20 cellular contexts compared by ENCODE assay signal in genomic region chr14:22602853-22603252, GRCh38. TPM values are rescaled to one million over a fixed set of nuclear protein-coding genes. Genes with fewer than 3 reads are reported as not detected.
A peak's percentile ranks its signal among the peaks of the same experiment; 100 is the strongest.
DNase-seq lines count a peak whose midpoint lies in the region; ATAC-seq and TF ChIP-seq lines count a peak whose summit lies in the region.
"Had no signal": no experiment of that assay in that cellular context is flagged by ENCODE, and none has a peak within 500 bp of the region (broad histone marks: within the 10 kb centered on the region; RNA-seq: fewer than 3 reads in every experiment).

No MANE protein-coding gene starts in this region.

- H3K27ac Mint-ChIP-seq in activated T-helper 17 cell treated with anti-CD3 and anti-CD28 coated beads, Interleukin-2, amount 50 U/mL, for 72 hours, result peak overlapping the region; percentile 32
- H3K27ac Mint-ChIP-seq: activated naive CD4-positive, alpha-beta T cell treated with anti-CD3 and anti-CD28 coated beads, Interleukin-2, amount 50 U/mL, for 72 hours had no signal

- H2BK20ac ChIP-seq in IMR-90 (ENCODE audit: low read depth, low read length), result peak overlapping the region; percentile 25; the same call in 1 of the 2 replicates

- H3K18ac ChIP-seq in IMR-90 (ENCODE audit: low read depth, low read length), result no peak overlapping the region

- ATAC-seq in IMR-90 (ENCODE audit: low read depth) (no peak), foreskin keratinocyte (peak; percentile 15), GM18517 (IDR thresholded peaks at IDR 0.05; ENCODE audit: unreplicated experiment) (no peak), GM18873 (IDR thresholded peaks at IDR 0.05; ENCODE audit: low FRiP score, unreplicated experiment) (no peak)
- no peak for ATAC-seq in activated T-helper 17 cell treated with anti-CD3 and anti-CD28 coated beads, Interleukin-2, amount 50 U/mL, for 72 hours (replicated peaks)
- ATAC-seq: activated naive CD4-positive, alpha-beta T cell treated with anti-CD3 and anti-CD28 coated beads, Interleukin-2, amount 50 U/mL, for 72 hours; left lung; mucosa of descending colon had no signal

- no peak overlapping the region for H3K4me2 ChIP-seq in IMR-90 (ENCODE audit: low read depth, low read length)

- dilution Hi-C loops in IMR-90 (cut with HindIII; ENCODE audit: low sequenced_read_pairs, unreplicated experiment), result no loop called here

- no peaks in the 10 kb centered on the region for H3K9me3 Mint-ChIP-seq in activated T-helper 17 cell treated with anti-CD3 and anti-CD28 coated beads, Interleukin-2, amount 50 U/mL, for 72 hours
- H3K9me3 Mint-ChIP-seq: activated naive CD4-positive, alpha-beta T cell treated with anti-CD3 and anti-CD28 coated beads, Interleukin-2, amount 50 U/mL, for 72 hours had no signal

- TF ChIP-seq RAD21 in IMR-90 (IDR thresholded peaks at IDR 0.05; ENCODE audit: low read length), result no peak

- no peak overlapping the region for H2BK15ac ChIP-seq in IMR-90 (ENCODE audit: low read depth, low read length)

- no peak overlapping the region for H2AK5ac ChIP-seq in IMR-90 (ENCODE audit: low read depth, low read length)

- no peak overlapping the region for H3K4me3 Mint-ChIP-seq in activated T-helper 17 cell treated with anti-CD3 and anti-CD28 coated beads, Interleukin-2, amount 50 U/mL, for 72 hours

- H3K14ac ChIP-seq in IMR-90 (replicated peaks; ENCODE audit: low read depth, low read length), result no peak overlapping the region

- H3K27me3 ChIP-seq in IMR-90 (ENCODE audit: control insufficient read depth, insufficient read depth, low read length), result no peaks in the 10 kb centered on the region
- H3K27me3 ChIP-seq in foreskin keratinocyte, result no peaks in the 10 kb centered on the region
- H3K27me3 ChIP-seq in ascending aorta, result no peaks in the 10 kb centered on the region
- H3K27me3 ChIP-seq: left lung, right atrium auricular region, stomach had no signal

- H2BK5ac ChIP-seq in IMR-90 (ENCODE audit: low read depth, low read length, poor library complexity, severe bottlenecking), result no peak overlapping the region

- CTCF ChIA-PET in IMR-90 (lab: Yijun Ruan, JAX), result interaction anchor here (1.4 kb wide), 1 partner anchor 33 kb away, joined by 3 read pairs; no protein-coding TSS in a partner anchor

- H3K27me3 Mint-ChIP-seq in activated T-helper 17 cell treated with anti-CD3 and anti-CD28 coated beads, Interleukin-2, amount 50 U/mL, for 72 hours, result no peaks in the 10 kb centered on the region

- peaks cover 15% of the 10 kb centered on the region for H3K9me1 ChIP-seq in IMR-90 (ENCODE audit: insufficient read depth, low read length)

- peaks cover 13 to 34% of the 10 kb centered on the region in 2 experiments for H3K79me1 ChIP-seq in IMR-90 (ENCODE audit: low read depth in 1 of 2, low read length in 2 of 2)

- H2BK120ac ChIP-seq in IMR-90 (ENCODE audit: low read depth, low read length), result peak overlapping the region; percentile 37

- H2AK9ac ChIP-seq in IMR-90 (replicated peaks; ENCODE audit: low read depth, low read length, poor library complexity), result peak overlapping the region; percentile 44

- no peaks in the 10 kb centered on the region; the same call in 1 of the 2 replicates for H4K20me1 ChIP-seq in IMR-90 (ENCODE audit: insufficient read depth, low read length)

- H2AFZ ChIP-seq in IMR-90 (replicated peaks; ENCODE audit: low read length, poor library complexity), result no peak overlapping the region

- H3K4me3 ChIP-seq in IMR-90 (ENCODE audit: insufficient read depth, low read depth, low read length) (no peak overlapping the region), ascending aorta (no peak overlapping the region)
- H3K4me3 ChIP-seq: left lung, mucosa of descending colon, right atrium auricular region, SK-N-MC, stomach had no signal

- peak overlapping the region; percentile 49 for H3K4ac ChIP-seq in IMR-90 (ENCODE audit: low read depth, low read length)

- H3K23ac ChIP-seq in IMR-90 (ENCODE audit: low read depth, low read length), result no peak overlapping the region

- H3K56ac ChIP-seq in IMR-90 (ENCODE audit: extremely low read depth, insufficient read depth, low read length), result no peak overlapping the region

- H3K4me1 Mint-ChIP-seq in activated T-helper 17 cell treated with anti-CD3 and anti-CD28 coated beads, Interleukin-2, amount 50 U/mL, for 72 hours, result peaks cover 26% of the 10 kb centered on the region

- peaks cover 49% of the 10 kb centered on the region for H3K36me3 ChIP-seq in IMR-90 (ENCODE audit: control insufficient read depth, insufficient read depth, low read length)
- H3K36me3 ChIP-seq in ascending aorta, result peaks cover 64 to 67% of the 10 kb centered on the region in 2 donors

- POLR2A ChIA-PET in IMR-90 (lab: Charles Lee; ENCODE audit: unreplicated experiment), result interaction anchor here (0.6 kb wide), 1 partner anchor 13 kb away, joined by 3 read pairs; no protein-coding TSS in a partner anchor

- H4K8ac ChIP-seq in IMR-90 (ENCODE audit: low read depth in 2 of 2, low read length in 2 of 2), result no peak overlapping the region

- no peak for TF ChIP-seq POLR2A in IMR-90 (IDR thresholded peaks at IDR 0.05; ENCODE audit: low read depth, low read length)

- TF ChIP-seq CTCF in IMR-90 (conservative IDR thresholded peaks at IDR 0.05; ENCODE audit: low read depth, low read length) (no peak), foreskin keratinocyte (conservative IDR thresholded peaks at IDR 0.05) (no peak), ascending aorta (IDR thresholded peaks at IDR 0.05) (no peak)

- H3K9ac ChIP-seq in IMR-90 (ENCODE audit: low read depth, low read length), result no peak overlapping the region

- no peak overlapping the region for H4K91ac ChIP-seq in IMR-90 (ENCODE audit: insufficient read depth, low read depth, low read length)

- H3K36me3 Mint-ChIP-seq in activated T-helper 17 cell treated with anti-CD3 and anti-CD28 coated beads, Interleukin-2, amount 50 U/mL, for 72 hours (ENCODE audit: low read depth), result peaks cover 86% of the 10 kb centered on the region

- intact Hi-C loops in IMR-90 (cut with micrococcal nuclease) (no loop called here), ascending aorta (cut with DNase I) (no loop called here)

- no TSS peak for BruUV-seq in IMR-90 (replicated peaks; lab: Mats Ljungman, UMichigan)

- in situ Hi-C loops in IMR-90 (cut with MboI; ENCODE audit: low sequenced_read_pairs), result no loop called here

- no peaks in the 10 kb centered on the region for H3K9me3 ChIP-seq in IMR-90 (ENCODE audit: control insufficient read depth, insufficient read depth, low read length)
- no peaks in the 10 kb centered on the region for H3K9me3 ChIP-seq in ascending aorta
- H3K9me3 ChIP-seq: left lung, mucosa of descending colon, right atrium auricular region, stomach had no signal

- DNase-seq in AG08396 (ENCODE audit: low spot score), result peak; percentile 36
- peak; percentile 57 for DNase-seq in IMR-90
- DNase-seq in foreskin keratinocyte, result peak; percentile 59 to 85
- no peak for DNase-seq in UCSD-AML1 (lab: John Stamatoyannopoulos, UW; ENCODE audit: unreplicated experiment)
- no peak for DNase-seq in ascending aorta (ENCODE audit: low spot score in 2 of 2)
- DNase-seq: activated CD4-positive, alpha-beta T cell treated with anti-CD3 and anti-CD28 coated beads, Interleukin-2, amount 50 U/mL, for 1 hour; left lung; mucosa of descending colon; NCI-H1694; stomach had no signal

- H3K27ac ChIP-seq in IMR-90 (ENCODE audit: insufficient read depth, low read length), result no peak overlapping the region
- no peak overlapping the region for H3K27ac ChIP-seq in foreskin keratinocyte
- no peak overlapping the region for H3K27ac ChIP-seq in ascending aorta
- H3K27ac ChIP-seq: left lung, right atrium auricular region, SK-N-MC, stomach had no signal

- H4K5ac ChIP-seq in IMR-90 (ENCODE audit: low read depth, low read length), result no peak overlapping the region

- H3K4me1 ChIP-seq in IMR-90 (ENCODE audit: control insufficient read depth, insufficient read depth, low read length) (peaks cover 9% of the 10 kb centered on the region), foreskin keratinocyte (peaks cover 18% of the 10 kb centered on the region), ascending aorta (peaks cover 6 to 11% of the 10 kb centered on the region in 2 donors)

TF ChIP-seq in IMR-90, 13 proteins besides CTCF, POLR2A, EP300 and RAD21 (continues in another document):
- no peak for TF ChIP-seq RCOR1 (IDR thresholded peaks at IDR 0.05; ENCODE audit: insufficient replicate concordance, low read length)
- no peak for TF ChIP-seq USF2 (IDR thresholded peaks at IDR 0.05; ENCODE audit: low read depth, low read length)
- no peak for TF ChIP-seq SMC3 (IDR thresholded peaks at IDR 0.05; ENCODE audit: low read depth, low read length)
- TF ChIP-seq MXI1 (IDR thresholded peaks at IDR 0.05; ENCODE audit: borderline replicate concordance, low read depth, low read length), result no peak

RNA-seq across cellular contexts. Expression of gene ABHD4, which starts 4.8 kb away (rescaled TPM):
- total RNA-seq in IMR-90 (2012; rRNA removed), result 5.0 and 5.3 TPM in 2 replicates
- polyA plus RNA-seq in IMR-90 (2012; rRNA removed), result 21.8 and 22.0 TPM in 2 replicates
- polyA plus RNA-seq in IMR-90 (2012; cell fraction: cytosol; rRNA removed), result 13.3 and 23.6 TPM in 2 replicates
- 22.2 and 25.4 TPM in 2 replicates for polyA plus RNA-seq in IMR-90 (2012; cell fraction: nucleus; rRNA removed; ENCODE audit: low replicate concordance)
- total RNA-seq in activated T-helper 17 cell treated with anti-CD3 and anti-CD28 coated beads, Interleukin-2, amount 50 U/mL, for 72 hours, result 10 to 100 TPM; 11.2 to 31.0 TPM
- 7.4 and 8.2 TPM in 2 replicates for total RNA-seq in foreskin keratinocyte
- 12.7 and 12.8 TPM in 2 replicates for polyA plus RNA-seq in foreskin keratinocyte
- total RNA-seq in ascending aorta, result 33.5 TPM

RNA-seq across cellular contexts. Expression of gene DAD1, which starts 13.8 kb away (rescaled TPM):
- total RNA-seq in IMR-90 (2012; rRNA removed) (396 and 449 TPM in 2 replicates), foreskin keratinocyte (211 and 266 TPM in 2 replicates), ascending aorta (186 TPM)
- polyA plus RNA-seq in IMR-90 (2012; rRNA removed) (448 and 496 TPM in 2 replicates), foreskin keratinocyte (303 and 367 TPM in 2 replicates)
- polyA plus RNA-seq in IMR-90 (2012; cell fraction: cytosol; rRNA removed), result 412 and 479 TPM in 2 replicates
- 92.7 and 197 TPM in 2 replicates for polyA plus RNA-seq in IMR-90 (2012; cell fraction: nucleus; rRNA removed; ENCODE audit: low replicate concordance)
- 100 to 1,000 TPM; 218 to 229 TPM for total RNA-seq in activated T-helper 17 cell treated with anti-CD3 and anti-CD28 coated beads, Interleukin-2, amount 50 U/mL, for 72 hours

RNA-seq across cellular contexts. Expression of gene OR6J1, which starts 41.3 kb away (rescaled TPM):
- not detected in 2 replicates for total RNA-seq in IMR-90 (2012; rRNA removed)
- not detected in 2 replicates for polyA plus RNA-seq in IMR-90 (2012; rRNA removed)
- not detected in 2 replicates for polyA plus RNA-seq in IMR-90 (2012; cell fraction: cytosol; rRNA removed)
- not detected in 2 replicates for polyA plus RNA-seq in IMR-90 (2012; cell fraction: nucleus; rRNA removed; ENCODE audit: low replicate concordance)
- not detected for total RNA-seq in activated T-helper 17 cell treated with anti-CD3 and anti-CD28 coated beads, Interleukin-2, amount 50 U/mL, for 72 hours
- not detected in 2 replicates for total RNA-seq in foreskin keratinocyte
- not detected in 2 replicates for polyA plus RNA-seq in foreskin keratinocyte
- not detected for total RNA-seq in ascending aorta
- total RNA-seq: activated naive CD4-positive, alpha-beta T cell treated with anti-CD3 and anti-CD28 coated beads, Interleukin-2, amount 50 U/mL, for 72 hours; frontal cortex; left lung; MCF 10A; mucosa of descending colon; NCI-H460; right atrium auricular region; stomach; urinary bladder had no signal
- polyA plus RNA-seq: stomach, urinary bladder had no signal

Comparison
In these comparisons a context has a peak if more than half of its experiments do, and no peak if none do; other contexts are left out.
1. DNase-seq: peak in AG08396 (single experiment), IMR-90 (single experiment) and foreskin keratinocyte (2 of 2); none in UCSD-AML1 (single experiment) and ascending aorta (0 of 2).